Comparison of ENCODE assay signal across 19 cellular contexts in genomic region chr5:90632799-90633198, GRCh38.
DNase-seq lines count a peak whose midpoint lies in the region; ATAC-seq and TF ChIP-seq lines count a peak whose summit lies in the region.
"Had no signal": no experiment of that assay in that cellular context is flagged by ENCODE, and none has a peak within 500 bp of the region (broad histone marks: within the 10 kb centered on the region; RNA-seq: fewer than 3 reads in every experiment).

No MANE protein-coding gene starts in this region.

- H3K36me3 Mint-ChIP-seq in brain (peaks cover 15% of the 10 kb centered on the region), neural crest cell (ENCODE audit: low read depth) (peaks cover 2% of the 10 kb centered on the region)
- H3K36me3 Mint-ChIP-seq in CD8-positive, alpha-beta T cell, result no peaks in the 10 kb centered on the region

- no peaks in the 10 kb centered on the region for H3K36me3 ChIP-seq in esophagus squamous epithelium
- no peaks in the 10 kb centered on the region for H3K36me3 ChIP-seq in CD8-positive, alpha-beta T cell (ENCODE audit: insufficient read depth, low read length)
- no peaks in the 10 kb centered on the region for H3K36me3 ChIP-seq in heart right ventricle
- H3K36me3 ChIP-seq: BLaER1 treated with 17β-estradiol and CSF1 and Interleukin-3, amounts not matched to agents 10 nM and 100 nM had no signal

- 56 to 74% methylated on average over 2 of the region's 2 CpGs for WGBS in esophagus squamous epithelium, 2 donors
- WGBS in heart right ventricle, 2 donors, result 85 to 89% methylated on average over 2 of the region's 2 CpGs

- H3K4me3 ChIP-seq in esophagus squamous epithelium (no peak overlapping the region), heart right ventricle (no peak overlapping the region)
- H3K4me3 ChIP-seq in CD8-positive, alpha-beta T cell (ENCODE audit: low read depth, low read length), result no peak overlapping the region
- H3K4me3 ChIP-seq: BLaER1 treated with 17β-estradiol and CSF1 and Interleukin-3, amounts not matched to agents 10 nM and 100 nM had no signal

- H3K9me3 Mint-ChIP-seq in brain (no peaks in the 10 kb centered on the region), neural crest cell (no peaks in the 10 kb centered on the region)
- H3K9me3 Mint-ChIP-seq in CD8-positive, alpha-beta T cell, result no peaks in the 10 kb centered on the region
- H3K9me3 Mint-ChIP-seq: CD4-positive, alpha-beta T cell had no signal

- POLR2A ChIA-PET in CD8-positive, alpha-beta T cell (lab: Charles Lee), result no interaction called here

- H3K4me1 Mint-ChIP-seq in brain (peaks cover 53% of the 10 kb centered on the region), neural crest cell (peaks cover 35% of the 10 kb centered on the region)
- H3K4me1 Mint-ChIP-seq in CD8-positive, alpha-beta T cell (ENCODE audit: low read depth), result no peaks in the 10 kb centered on the region

- peak overlapping the region in 2 of 5 experiments; percentile 14 to 63 for H3K4me3 Mint-ChIP-seq in brain
- H3K4me3 Mint-ChIP-seq in neural crest cell, result peak overlapping the region; percentile 49
- no peak overlapping the region for H3K4me3 Mint-ChIP-seq in CD8-positive, alpha-beta T cell
- H3K4me3 Mint-ChIP-seq: CD4-positive, alpha-beta T cell had no signal

- CTCF ChIA-PET in CD8-positive, alpha-beta T cell (lab: Charles Lee), result no interaction called here

- TF ChIP-seq CTCF in brain (conservative IDR thresholded peaks at IDR 0.05) (no peak), neural crest cell (conservative IDR thresholded peaks at IDR 0.05) (no peak), esophagus squamous epithelium (IDR thresholded peaks at IDR 0.05) (no peak), heart right ventricle (IDR thresholded peaks at IDR 0.05) (no peak)
- TF ChIP-seq CTCF in CD8-positive, alpha-beta T cell (IDR thresholded peaks at IDR 0.05), result no peak

- H3K27me3 Mint-ChIP-seq in brain (no peaks in the 10 kb centered on the region), neural crest cell (ENCODE audit: low read depth) (no peaks in the 10 kb centered on the region)
- peaks cover 6% of the 10 kb centered on the region for H3K27me3 Mint-ChIP-seq in CD8-positive, alpha-beta T cell (ENCODE audit: low read depth)

- H3K27ac ChIP-seq in esophagus squamous epithelium, result no peak overlapping the region
- H3K27ac ChIP-seq in CD8-positive, alpha-beta T cell (ENCODE audit: low read depth, low read length), result no peak overlapping the region
- no peak overlapping the region for H3K27ac ChIP-seq in heart right ventricle
- H3K27ac ChIP-seq: BLaER1 treated with 17β-estradiol and CSF1 and Interleukin-3, amounts not matched to agents 10 nM and 100 nM; HL-60 had no signal

- intact Hi-C loops in esophagus squamous epithelium (cut with DNase I), result no loop called here
- intact Hi-C loops in CD8-positive, alpha-beta T cell (cut with DNase I, micrococcal nuclease), result no loop called here
- intact Hi-C loops in heart right ventricle (cut with DNase I), result no loop called here

- DNase-seq in COLO829 (ENCODE audit: low spot score) (peak; percentile 35), RPMI7951 (ENCODE audit: low read depth) (peak; percentile 42), neural crest cell (ENCODE audit: low read depth, low spot score) (no peak), CD1c-positive myeloid dendritic cell (ENCODE audit: extremely low spot score) (no peak), esophagus squamous epithelium (lab: John Stamatoyannopoulos, UW) (no peak), heart right ventricle (no peak)
- no peak for DNase-seq in CD8-positive, alpha-beta T cell
- DNase-seq: 8988T; AML-193; CD4-positive, alpha-beta T cell; COR-L47; DMS153; DMS79 treated with DMSO at 0.1 percent for 48 hours; EL; IMR-90 had no signal

- no peak for ATAC-seq in CD8-positive, alpha-beta T cell
- ATAC-seq in heart right ventricle, result no peak
- ATAC-seq: HCT116 had no signal

- H3K9me3 ChIP-seq in esophagus squamous epithelium (no peaks in the 10 kb centered on the region), heart right ventricle (no peaks in the 10 kb centered on the region)
- no peaks in the 10 kb centered on the region for H3K9me3 ChIP-seq in CD8-positive, alpha-beta T cell (ENCODE audit: low read length)
- H3K9me3 ChIP-seq: BLaER1 treated with 17β-estradiol and CSF1 and Interleukin-3, amounts not matched to agents 10 nM and 100 nM had no signal

- H3K27me3 ChIP-seq in esophagus squamous epithelium, result no peaks in the 10 kb centered on the region
- no peaks in the 10 kb centered on the region for H3K27me3 ChIP-seq in CD8-positive, alpha-beta T cell (ENCODE audit: insufficient read depth, low read length)
- peaks cover 0 to 5% (median 0%) of the 10 kb centered on the region in 7 donors for H3K27me3 ChIP-seq in heart right ventricle
- H3K27me3 ChIP-seq: BLaER1 treated with 17β-estradiol and CSF1 and Interleukin-3, amounts not matched to agents 10 nM and 100 nM had no signal

- no peaks in the 10 kb centered on the region for H3K4me1 ChIP-seq in esophagus squamous epithelium
- no peaks in the 10 kb centered on the region for H3K4me1 ChIP-seq in CD8-positive, alpha-beta T cell (ENCODE audit: insufficient read depth, low read length)
- H3K4me1 ChIP-seq in heart right ventricle, result no peaks in the 10 kb centered on the region
- H3K4me1 ChIP-seq: BLaER1 treated with 17β-estradiol and CSF1 and Interleukin-3, amounts not matched to agents 10 nM and 100 nM had no signal

- peak overlapping the region in 3 of 5 experiments; percentile 29 to 71 (median 67) for H3K27ac Mint-ChIP-seq in brain
- H3K27ac Mint-ChIP-seq in neural crest cell (ENCODE audit: unreplicated experiment), result peak overlapping the region; percentile 74
- H3K27ac Mint-ChIP-seq in CD8-positive, alpha-beta T cell, result no peak overlapping the region
- H3K27ac Mint-ChIP-seq: CD4-positive, alpha-beta T cell had no signal

- no peak for TF ChIP-seq POLR2A in esophagus squamous epithelium (IDR thresholded peaks at IDR 0.05)

Comparison
In these comparisons a context has a peak if more than half of its experiments do, and no peak if none do; other contexts are left out.
1. DNase-seq: peak in COLO829 (single experiment) and RPMI7951 (single experiment); none in neural crest cell (single experiment), CD1c-positive myeloid dendritic cell (single experiment), esophagus squamous epithelium (single experiment), CD8-positive, alpha-beta T cell (0 of 7) and heart right ventricle (0 of 2).